8 cellular contexts compared by ENCODE assay signal in the genomic region with DNA sequence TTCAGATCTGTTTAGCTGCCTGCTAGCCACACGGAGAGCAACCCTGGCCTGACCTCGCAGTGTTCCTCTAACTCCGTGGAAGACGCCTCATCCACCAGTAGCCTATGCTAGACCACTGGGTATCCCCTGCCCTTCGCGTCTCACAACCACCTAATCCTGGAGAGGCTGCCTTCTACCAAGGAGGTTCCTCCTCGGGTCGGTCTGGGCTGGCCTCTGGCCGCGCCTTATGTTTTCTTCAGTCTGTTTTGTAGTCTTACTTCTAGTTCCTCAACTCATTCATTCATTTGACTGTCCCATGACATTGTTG. TPM values are rescaled to one million over a fixed set of nuclear protein-coding genes. Genes with fewer than 3 reads are reported as not detected.
DNase-seq lines count a peak whose midpoint lies in the region; ATAC-seq and TF ChIP-seq lines count a peak whose summit lies in the region.

No MANE protein-coding gene starts in this region.

- intact Hi-C loops in lower leg skin (cut with DNase I; ENCODE audit: low total_unique reads), result no loop called here

- H3K4me1 Mint-ChIP-seq in CD8-positive, alpha-beta memory T cell, result peaks cover 11 to 30% (median 18%) of the 10 kb centered on the region in 3 donors
- H3K4me1 Mint-ChIP-seq in endodermal cell, result peaks cover 28% of the 10 kb centered on the region

- no peaks in the 10 kb centered on the region for H3K27me3 ChIP-seq in CD8-positive, alpha-beta memory T cell (ENCODE audit: insufficient read depth, low read length, poor library complexity, severe bottlenecking)
- H3K27me3 ChIP-seq in endodermal cell (ENCODE audit: control insufficient read depth, insufficient read depth, low read length, poor library complexity, severe bottlenecking) (no peaks in the 10 kb centered on the region), neuronal stem cell (ENCODE audit: control insufficient read depth in 3 of 3, insufficient read depth in 3 of 3, low read depth in 1 of 3, low read length in 3 of 3) (no peaks in the 10 kb centered on the region)

- H3K4me3 Mint-ChIP-seq in CD8-positive, alpha-beta memory T cell, result peak overlapping the region; percentile 83 to 99 (median 89)
- peak overlapping the region; percentile 85 for H3K4me3 Mint-ChIP-seq in endodermal cell

- H3K9me3 Mint-ChIP-seq in CD8-positive, alpha-beta memory T cell, result no peaks in the 10 kb centered on the region
- no peaks in the 10 kb centered on the region for H3K9me3 Mint-ChIP-seq in endodermal cell

- no peak for TF ChIP-seq POLR2A in lower leg skin (IDR thresholded peaks at IDR 0.05)

- H2BK15ac ChIP-seq in neuronal stem cell (ENCODE audit: low read length), result peak overlapping the region; percentile 62

- H3K9me3 ChIP-seq in CD8-positive, alpha-beta memory T cell (ENCODE audit: low read length), result no peaks in the 10 kb centered on the region
- no peaks in the 10 kb centered on the region for H3K9me3 ChIP-seq in endodermal cell (ENCODE audit: control insufficient read depth, low read length)
- H3K9me3 ChIP-seq in neuronal stem cell (replicated peaks in 1 of 2; ENCODE audit: control insufficient read depth in 2 of 2, insufficient read depth in 1 of 2, low read depth in 1 of 2, low read length in 2 of 2), result no peaks in the 10 kb centered on the region

- POLR2A ChIA-PET in CD8-positive, alpha-beta memory T cell (lab: Charles Lee), result interaction anchor here (0.6 to 1.2 kb wide), 2 partner anchors 74 to 98 kb away, joined by 3 to 4 read pairs; partner anchors contain the start of gene CD72

- CTCF ChIA-PET in CD8-positive, alpha-beta memory T cell (lab: Charles Lee), result interaction anchor here (1.0 to 8.6 kb wide), 11 partner anchors 21 to 86 kb away, joined by 3 to 87 read pairs (median 3); partner anchors contain the start of genes ARHGEF39, CCDC107, CREB3 and RMRP

- H2AK5ac ChIP-seq in neuronal stem cell (ENCODE audit: low read depth, low read length), result peak overlapping the region; percentile 14

- H2BK12ac ChIP-seq in neuronal stem cell (ENCODE audit: low read length), result no peak overlapping the region

- peak overlapping the region; percentile 81 for H3K23ac ChIP-seq in neuronal stem cell (ENCODE audit: low read depth, low read length, poor library complexity)

- no peak for ATAC-seq in HG03135 (IDR thresholded peaks at IDR 0.05; ENCODE audit: unreplicated experiment)

- no peaks in the 10 kb centered on the region for H3K27me3 Mint-ChIP-seq in CD8-positive, alpha-beta memory T cell
- H3K27me3 Mint-ChIP-seq in endodermal cell (ENCODE audit: insufficient read depth), result no peaks in the 10 kb centered on the region

- H4K8ac ChIP-seq in neuronal stem cell (ENCODE audit: low read depth, low read length), result peak overlapping the region; percentile 74

- peaks cover 6% of the 10 kb centered on the region for H3K4me1 ChIP-seq in CD8-positive, alpha-beta memory T cell (ENCODE audit: insufficient read depth, low read length)
- H3K4me1 ChIP-seq in endodermal cell (ENCODE audit: control insufficient read depth, insufficient read depth, low read length), result peaks cover 10% of the 10 kb centered on the region
- peaks cover 12 to 19% of the 10 kb centered on the region in 2 donors for H3K4me1 ChIP-seq in neuronal stem cell (ENCODE audit: control insufficient read depth in 2 of 2, insufficient read depth in 1 of 2, low read depth in 1 of 2, low read length in 2 of 2)

- peaks cover 6% of the 10 kb centered on the region for H3K79me1 ChIP-seq in neuronal stem cell (ENCODE audit: low read depth, low read length)

- no peak overlapping the region for H2BK5ac ChIP-seq in neuronal stem cell (ENCODE audit: low read length)

- no peaks in the 10 kb centered on the region for H3K36me3 Mint-ChIP-seq in CD8-positive, alpha-beta memory T cell
- H3K36me3 Mint-ChIP-seq in endodermal cell (ENCODE audit: low read depth), result peaks cover 19% of the 10 kb centered on the region

- H3K9ac ChIP-seq in endodermal cell (ENCODE audit: extremely low read depth, low read length, poor library complexity, severe bottlenecking) (peak overlapping the region; percentile 28), neuronal stem cell (ENCODE audit: low read depth, low read length, poor library complexity) (peak overlapping the region; percentile 95)

- peak overlapping the region; percentile 99 for H2AFZ ChIP-seq in neuronal stem cell (ENCODE audit: low read length)

- H2BK120ac ChIP-seq in neuronal stem cell (ENCODE audit: low read depth, low read length), result no peak overlapping the region

- peak overlapping the region; percentile 15 to 93 (median 83) for H3K27ac Mint-ChIP-seq in CD8-positive, alpha-beta memory T cell
- peak overlapping the region; percentile 84 for H3K27ac Mint-ChIP-seq in endodermal cell

- H3K4ac ChIP-seq in neuronal stem cell (ENCODE audit: low read length), result no peak overlapping the region

- H3K27ac ChIP-seq in CD8-positive, alpha-beta memory T cell (ENCODE audit: low read depth, low read length), result peak overlapping the region; percentile 51
- peak overlapping the region; percentile 58 for H3K27ac ChIP-seq in endodermal cell (ENCODE audit: low read depth, low read length)
- H3K27ac ChIP-seq in neuronal stem cell (replicated peaks; ENCODE audit: low read length), result peak overlapping the region; percentile 57

- 25 to 32% methylated on average over 9 to 10 of the region's 10 CpGs for WGBS in endodermal cell (ENCODE audit: insufficient coverage in 1 of 2, insufficient read length in 1 of 2), 2 experiments
- WGBS in neuronal stem cell (ENCODE audit: extremely low coverage in 2 of 2, insufficient read length in 2 of 2, insufficient replicate concordance in 1 of 2), 2 donors, result no CpG with 5 or more reads among the region's 10 CpGs
- 22 to 33% methylated on average over 10 of the region's 10 CpGs for WGBS in lower leg skin, 2 donors

- peak overlapping the region; percentile 88 for H3K4me2 ChIP-seq in neuronal stem cell (ENCODE audit: insufficient read depth, low read length, poor library complexity, severe bottlenecking)

- H3K14ac ChIP-seq in neuronal stem cell (ENCODE audit: low read length), result no peak overlapping the region

- DNase-seq in CD8-positive, alpha-beta memory T cell, result no peak
- peak; percentile 64 for DNase-seq in OCI-M2 (lab: John Stamatoyannopoulos, UW; ENCODE audit: unreplicated experiment)
- no peak for DNase-seq in endodermal cell
- DNase-seq in neuronal stem cell (ENCODE audit: low spot score), result no peak
- DNase-seq in SW 1271 (lab: John Stamatoyannopoulos, UW), result no peak
- no peak for DNase-seq in stimulated activated CD4-positive, alpha-beta T cell treated with anti-CD3 and anti-CD28 coated beads, Interleukin-4, amount 100 ng/mL, for 24 hours
- DNase-seq in lower leg skin (ENCODE audit: low spot score in 2 of 2), result no peak

- H3K18ac ChIP-seq in neuronal stem cell (ENCODE audit: low read length), result peak overlapping the region; percentile 99

- TF ChIP-seq CTCF in endodermal cell (conservative IDR thresholded peaks at IDR 0.05) (no peak), lower leg skin (IDR thresholded peaks at IDR 0.05) (no peak)

- peak overlapping the region; percentile 67 for H3K4me3 ChIP-seq in CD8-positive, alpha-beta memory T cell (ENCODE audit: low read length)
- H3K4me3 ChIP-seq in endodermal cell (ENCODE audit: low read length), result peak overlapping the region; percentile 96
- peak overlapping the region; percentile 51 to 86 for H3K4me3 ChIP-seq in neuronal stem cell (ENCODE audit: low read length in 2 of 2)
- H3K4me3 ChIP-seq in lower leg skin (ENCODE audit: low read depth, poor library complexity, severe bottlenecking), result no peak overlapping the region

- no peaks in the 10 kb centered on the region for H3K36me3 ChIP-seq in CD8-positive, alpha-beta memory T cell (ENCODE audit: insufficient read depth, low read length)
- H3K36me3 ChIP-seq in endodermal cell (ENCODE audit: control insufficient read depth, insufficient read depth, low read length) (peaks cover 26% of the 10 kb centered on the region), neuronal stem cell (replicated peaks in 1 of 2; ENCODE audit: control insufficient read depth in 2 of 2, insufficient read depth in 2 of 2, low read length in 2 of 2) (peaks cover 3 to 8% of the 10 kb centered on the region in 2 donors)

- no peak overlapping the region for H4K91ac ChIP-seq in neuronal stem cell (ENCODE audit: low read depth, low read length, poor library complexity)

RNA-seq across cellular contexts. Expression of gene TPM2, which starts 1.6 kb away (rescaled TPM):
- 1 to 10 TPM; 6.6 to 7.3 TPM for total RNA-seq in CD8-positive, alpha-beta memory T cell
- polyA plus RNA-seq in CD8-positive, alpha-beta memory T cell, result 0.22 TPM
- total RNA-seq in endodermal cell, result 100 to 1,000 TPM; 191 to 251 TPM
- polyA plus RNA-seq in endodermal cell (2013, experiment 1 of 2), result 274 TPM
- 289 TPM for polyA plus RNA-seq in endodermal cell (2013, experiment 2 of 2)
- polyA plus RNA-seq in neuronal stem cell (2013, experiment 1 of 2), result 345 TPM
- polyA plus RNA-seq in neuronal stem cell (2013, experiment 2 of 2), result 336 TPM
- 100 to 1,000 TPM in 1 of 4 donors, 10 to 100 TPM in 3; 36.3 to 190 (median 68.6) TPM for total RNA-seq in lower leg skin

RNA-seq across cellular contexts. Expression of gene CA9, which starts 17.6 kb away (rescaled TPM):
- under 1 TPM in 1 of 2 experiments, not detected in 1; 0.75 TPM for total RNA-seq in CD8-positive, alpha-beta memory T cell
- not detected for polyA plus RNA-seq in CD8-positive, alpha-beta memory T cell
- total RNA-seq in endodermal cell (1 to 10 TPM; 1.8 to 3.6 TPM), lower leg skin (10 to 100 TPM in 1 of 4 donors, 1 to 10 TPM in 2, under 1 TPM in 1; 0.25 to 22.2 (median 4.2) TPM)
- polyA plus RNA-seq in endodermal cell (2013, experiment 1 of 2), result 1.6 TPM
- 0.33 TPM for polyA plus RNA-seq in endodermal cell (2013, experiment 2 of 2)
- polyA plus RNA-seq in neuronal stem cell (2013, experiment 1 of 2), result 1.1 TPM
- polyA plus RNA-seq in neuronal stem cell (2013, experiment 2 of 2), result 1.7 TPM

RNA-seq across cellular contexts. Expression of gene ARHGEF39, which starts 26.3 kb away (rescaled TPM):
- total RNA-seq in CD8-positive, alpha-beta memory T cell, result 10 to 100 TPM in 1 of 2 experiments, 1 to 10 TPM in 1; 7.7 to 10.7 TPM
- polyA plus RNA-seq in CD8-positive, alpha-beta memory T cell, result 1.2 TPM
- total RNA-seq in endodermal cell (10 to 100 TPM; 22.1 to 36.4 TPM), lower leg skin (1 to 10 TPM in 2 of 4 donors, under 1 TPM in 2; 0.32 to 7.6 (median 0.86) TPM)
- polyA plus RNA-seq in endodermal cell (2013, experiment 1 of 2), result 30.4 TPM
- polyA plus RNA-seq in endodermal cell (2013, experiment 2 of 2), result 25.1 TPM
- polyA plus RNA-seq in neuronal stem cell (2013, experiment 1 of 2), result 22.9 TPM
- polyA plus RNA-seq in neuronal stem cell (2013, experiment 2 of 2), result 23.5 TPM

RNA-seq across cellular contexts. Expression of gene CCDC107, which starts 33.2 kb away (rescaled TPM):
- total RNA-seq in CD8-positive, alpha-beta memory T cell, result 10 to 100 TPM; 18.5 to 20.0 TPM
- 105 TPM for polyA plus RNA-seq in CD8-positive, alpha-beta memory T cell
- total RNA-seq in endodermal cell (10 to 100 TPM; 10.6 to 15.3 TPM), lower leg skin (10 to 100 TPM; 15.1 to 30.5 (median 21.2) TPM)
- 14.7 TPM for polyA plus RNA-seq in endodermal cell (2013, experiment 1 of 2)
- 17.7 TPM for polyA plus RNA-seq in endodermal cell (2013, experiment 2 of 2)
- 15.3 TPM for polyA plus RNA-seq in neuronal stem cell (2013, experiment 1 of 2)
- 15.5 TPM for polyA plus RNA-seq in neuronal stem cell (2013, experiment 2 of 2)

RNA-seq across cellular contexts. Expression of gene RMRP, which starts 33.5 kb away (rescaled TPM):
- total RNA-seq in CD8-positive, alpha-beta memory T cell, result over 10,000 TPM in 1 of 2 experiments, 1,000 to 10,000 TPM in 1; 7,718 to 11,549 TPM
- polyA plus RNA-seq in CD8-positive, alpha-beta memory T cell, result not detected
- total RNA-seq in endodermal cell (over 10,000 TPM; 17,358 to 20,060 TPM), lower leg skin (over 10,000 TPM in 1 of 4 donors, 1,000 to 10,000 TPM in 3; 1,358 to 15,269 (median 4,926) TPM)
- 4,324 TPM for polyA plus RNA-seq in endodermal cell (2013, experiment 1 of 2)
- polyA plus RNA-seq in endodermal cell (2013, experiment 2 of 2), result 7,111 TPM
- polyA plus RNA-seq in neuronal stem cell (2013, experiment 1 of 2), result not detected
- 4.7 TPM for polyA plus RNA-seq in neuronal stem cell (2013, experiment 2 of 2)

Comparison
In these comparisons a context has a peak if more than half of its experiments do, and no peak if none do; other contexts are left out.
1. RNA of gene TPM2, which starts 1.6 kb away (total RNA-seq): 191 to 251 TPM in endodermal cell and 36.3 to 190 TPM in lower leg skin; 6.6 to 7.3 TPM in CD8-positive, alpha-beta memory T cell; every median in the first group is over 4 times any median in the second.
2. Peak in every context shown above with its lines, with median percentiles within 50 percentile points of each other: H3K27ac ChIP-seq.